Comparison of ENCODE assay signal across 13 cellular contexts in genomic region chr9:134204991-134205578, GRCh38. TPM values are rescaled to one million over a fixed set of nuclear protein-coding genes. Genes with fewer than 3 reads are reported as not detected.
DNase-seq lines count a peak whose midpoint lies in the region; ATAC-seq, FAIRE-seq and TF ChIP-seq lines count a peak whose summit lies in the region.
"Had no signal": no experiment of that assay in that cellular context is flagged by ENCODE, and none has a peak within 500 bp of the region (broad histone marks: within the 10 kb centered on the region; RNA-seq: fewer than 3 reads in every experiment).

No MANE protein-coding gene starts in this region.

- CTCF ChIA-PET in Caco-2 (lab: Charles Lee), result no interaction called here
- CTCF ChIA-PET in GM12878 (lab: Yijun Ruan, JAX), result no interaction called here

- H3K4me1 Mint-ChIP-seq in Caco-2 (ENCODE audit: low read depth, unreplicated experiment), result peaks cover 12% of the 10 kb centered on the region

- DNase-seq in Caco-2 (peak; percentile 46 to 64), GM12878 (ENCODE audit: low read depth, low spot score) (no peak), left cardiac atrium (peak; percentile 38), posterior vena cava (ENCODE audit: low spot score) (peak; percentile 74), SHP77 treated with DMSO at 0.1 percent for 48 hours (lab: John Stamatoyannopoulos, UW) (no peak), NCI-H2171 (lab: John Stamatoyannopoulos, UW) (no peak), MV-4-11 (lab: John Stamatoyannopoulos, UW) (no peak), GM03348 (ENCODE audit: low spot score) (no peak)
- DNase-seq: activated gamma-delta T cell, SW 1271, upper lobe of left lung had no signal

- H3K4me3 ChIP-seq in Caco-2 (ENCODE audit: low read depth, low read length), result no peak overlapping the region
- H3K4me3 ChIP-seq in GM12878, result no peak overlapping the region
- H3K4me3 ChIP-seq: upper lobe of left lung had no signal

- POLR2A ChIA-PET in Caco-2 (lab: Charles Lee), result no interaction called here
- POLR2A ChIA-PET in GM12878 (lab: Charles Lee), result no interaction called here

- no peak for TF ChIP-seq POLR2A in GM12878 (IDR thresholded peaks at IDR 0.05; ENCODE audit: low read depth, low read length)

- RAD21 ChIA-PET in GM12878 (lab: Charles Lee; ENCODE audit: unreplicated experiment), result no interaction called here

- WGBS in GM12878 (ENCODE audit: insufficient coverage, insufficient replicate concordance, low lambda C conversion rate, missing lambda C conversion rate), result 37% methylated on average over 14 of the region's 15 CpGs

- H3K4me3 Mint-ChIP-seq in Caco-2 (ENCODE audit: unreplicated experiment), result no peak overlapping the region

- H3K27me3 ChIP-seq in Caco-2 (replicated peaks; ENCODE audit: control insufficient read depth, insufficient read depth, low read length) (no peaks in the 10 kb centered on the region), GM12878 (replicated peaks in 1 of 2; ENCODE audit: control insufficient read depth in 2 of 2, insufficient read depth in 2 of 2, low read length in 1 of 2) (peaks cover 0 to 3% of the 10 kb centered on the region in 2 experiments; a peak in 2 of 4 replicates)
- H3K27me3 ChIP-seq: upper lobe of left lung had no signal

- no peak for TF ChIP-seq EP300 in GM12878 (IDR thresholded peaks at IDR 0.05; ENCODE audit: borderline replicate concordance in 1 of 2, control insufficient read depth in 1 of 2, low read depth in 2 of 2, low read length in 2 of 2)

- no peak for TF ChIP-seq CTCF in Caco-2 (IDR thresholded peaks at IDR 0.05; ENCODE audit: insufficient read depth in 1 of 2, low read depth in 1 of 2, low read length in 1 of 2, severe bottlenecking in 1 of 2, unreplicated experiment in 1 of 2)
- no peak for TF ChIP-seq CTCF in GM12878 (IDR thresholded peaks at IDR 0.05 in 2 of 3, conservative IDR thresholded peaks at IDR 0.05 in 1 of 3; ENCODE audit: control insufficient read depth in 2 of 3, extremely low read depth in 1 of 3, insufficient read depth in 1 of 3, low read depth in 3 of 3, low read length in 3 of 3)

- ATAC-seq in GM12878 (no peak), left cardiac atrium (no peak)

- H3K36me3 Mint-ChIP-seq in Caco-2 (ENCODE audit: insufficient read depth, unreplicated experiment), result no peaks in the 10 kb centered on the region

- no peak overlapping the region for H2AFZ ChIP-seq in GM12878 (ENCODE audit: control insufficient read depth, low read depth, low read length)

- no peaks in the 10 kb centered on the region for H3K9me3 Mint-ChIP-seq in Caco-2 (ENCODE audit: unreplicated experiment)

- no peak for TF ChIP-seq RAD21 in GM12878 (IDR thresholded peaks at IDR 0.05; ENCODE audit: insufficient read depth, low read depth, low read length)

- intact Hi-C loops in Caco-2 (cut with micrococcal nuclease; ENCODE audit: unreplicated experiment) (loop anchor here (1.0 kb wide), 1 partner anchor 23 kb away; no protein-coding TSS in a partner anchor), GM12878 (cut with micrococcal nuclease; ENCODE audit: unreplicated experiment) (no loop called here), left cardiac atrium (cut with DNase I) (loop anchor here in 1 of 2 donors (10.0 kb wide), 1 partner anchor 120 kb away; the partner anchor contains the start of gene RXRA), posterior vena cava (cut with DNase I) (no loop called here)

- H4K20me1 ChIP-seq in GM12878 (ENCODE audit: control insufficient read depth, insufficient read depth), result no peaks in the 10 kb centered on the region

- no peak overlapping the region for H3K27ac ChIP-seq in GM12878 (ENCODE audit: control insufficient read depth, insufficient read depth)
- H3K27ac ChIP-seq: upper lobe of left lung had no signal

- H3K27ac Mint-ChIP-seq in Caco-2 (ENCODE audit: unreplicated experiment), result peak overlapping the region; percentile 45

- no peaks in the 10 kb centered on the region for H3K79me2 ChIP-seq in GM12878 (ENCODE audit: control insufficient read depth, insufficient read depth, low read length)

- no TSS peak for BruUV-seq in Caco-2 (replicated peaks; lab: Mats Ljungman, UMichigan)
- BruUV-seq in GM12878 (replicated peaks; lab: Mats Ljungman, UMichigan), result no TSS peak

- no peak overlapping the region for H3K9ac ChIP-seq in GM12878 (ENCODE audit: control insufficient read depth, insufficient read depth, low read length)

- H3K9me3 ChIP-seq in Caco-2 (no peaks in the 10 kb centered on the region), GM12878 (replicated peaks; ENCODE audit: control insufficient read depth, insufficient read depth, low read length) (no peaks in the 10 kb centered on the region)

- FAIRE-seq in GM12878 (lab: Jason Lieb, UNC), result no peak

- peaks cover 10% of the 10 kb centered on the region for H3K4me1 ChIP-seq in Caco-2
- H3K4me1 ChIP-seq in GM12878 (ENCODE audit: control insufficient read depth, insufficient read depth, low read length), result no peaks in the 10 kb centered on the region

- in situ Hi-C loops in GM12878 (cut with MboI), result no loop called here

- H3K4me2 ChIP-seq in GM12878 (ENCODE audit: control insufficient read depth, insufficient read depth), result no peak overlapping the region

- SMC1A ChIA-PET in GM12878 (lab: Charles Lee; ENCODE audit: uncharacterized antibody, unreplicated experiment), result no interaction called here

- no peaks in the 10 kb centered on the region for H3K27me3 Mint-ChIP-seq in Caco-2 (ENCODE audit: insufficient read depth, unreplicated experiment)

- no peaks in the 10 kb centered on the region for H3K36me3 ChIP-seq in Caco-2 (ENCODE audit: control insufficient read depth, insufficient read depth, low read length)
- no peaks in the 10 kb centered on the region for H3K36me3 ChIP-seq in GM12878 (ENCODE audit: control insufficient read depth in 2 of 2, insufficient read depth in 2 of 2, low read length in 1 of 2)
- H3K36me3 ChIP-seq: upper lobe of left lung had no signal

TF ChIP-seq in GM12878, 131 proteins besides CTCF, POLR2A, EP300 and RAD21:
- TF ChIP-seq HDGF (IDR thresholded peaks at IDR 0.05) (no peak), NR2F1 (conservative IDR thresholded peaks at IDR 0.05) (0 out of 2 replicates have a peak, but pooled peaks have one; percentile 23), CHD1 (IDR thresholded peaks at IDR 0.05; ENCODE audit: low read depth, low read length) (no peak), TCF3 (IDR thresholded peaks at IDR 0.05; ENCODE audit: borderline replicate concordance, insufficient read depth, low read depth, low read length) (no peak), PKNOX1 (IDR thresholded peaks at IDR 0.05) (no peak)

RNA-seq across cellular contexts. Expression of gene RNU6ATAC, which starts 40.7 kb away (rescaled TPM):
- total RNA-seq in Caco-2 (2022) (72.9 and 99.0 TPM in 2 replicates), GM12878 (2014; rRNA removed) (not detected in 2 replicates), GM12878 (2014; rRNA removed; fragmentation: Illumina TruSeq; extraction: Trizol) (184 and 189 TPM in 2 replicates), GM12878 (2021) (69.7 and 89.7 TPM in 2 replicates), left cardiac atrium (100 to 1,000 TPM; 307 to 456 TPM), posterior vena cava (100 to 1,000 TPM; 327 to 473 TPM)
- not detected in 2 replicates for total RNA-seq in GM12878 (2013; cell fraction: nucleolus; rRNA removed)
- not detected for polyA plus RNA-seq in GM12878 (2011; ENCODE audit: low read depth)
- polyA plus RNA-seq in GM12878 (2011; rRNA removed) (not detected in 2 replicates), GM12878 (2014; fragmentation: Illumina TruSeq; extraction: Trizol) (not detected in 2 replicates), GM12878 (2014; fragmentation: Nextera tagmentation; extraction: Ambion mirVana) (not detected), GM12878 (2014; rRNA removed) (not detected in 2 replicates), GM12878 (2016; fragmentation: Nextera tagmentation; extraction: Ambion mirVana) (not detected)
- polyA plus RNA-seq in GM12878 (2011; cell fraction: cytosol; rRNA removed), result not detected in 2 replicates
- polyA plus RNA-seq in GM12878 (2011; cell fraction: nucleus; rRNA removed), result not detected in 2 replicates
- not detected in 2 replicates for polyA plus RNA-seq in GM12878 (2012)
- polyA minus RNA-seq in GM12878 (2011; rRNA and poly(A)+ RNA removed), result under 0.01 and 1,618 TPM in 2 replicates
- polyA minus RNA-seq in GM12878 (2011; cell fraction: cytosol; rRNA and poly(A)+ RNA removed), result 495 and 1,333 TPM in 2 replicates
- polyA minus RNA-seq in GM12878 (2011; cell fraction: nucleus; rRNA and poly(A)+ RNA removed), result under 0.01 TPM in 2 replicates
- total RNA-seq: dermis microvascular lymphatic vessel endothelial cell, renal cortical epithelial cell had no signal

Comparison
In these comparisons a context has a peak if more than half of its experiments do, and no peak if none do; other contexts are left out.
1. DNase-seq: peak in Caco-2 (2 of 2), left cardiac atrium (single experiment) and posterior vena cava (single experiment); none in GM12878 (single experiment), SHP77 treated with DMSO at 0.1 percent for 48 hours (single experiment), NCI-H2171 (single experiment), MV-4-11 (single experiment) and GM03348 (single experiment).